12 cellular contexts compared by ENCODE assay signal in genomic region chr10:79556961-79557360, GRCh38. TPM values are rescaled to one million over a fixed set of nuclear protein-coding genes. Genes with fewer than 3 reads are reported as not detected.
"Had no signal": no experiment of that assay in that cellular context is flagged by ENCODE, and none has a peak within 500 bp of the region (broad histone marks: within the 10 kb centered on the region; RNA-seq: fewer than 3 reads in every experiment).

No MANE protein-coding gene starts in this region.

RNA-seq across cellular contexts. Expression of gene SFTPA2, which starts 3.2 kb away (rescaled TPM):
- total RNA-seq: naive thymus-derived CD4-positive, alpha-beta T cell; natural killer cell; osteocyte; pulmonary artery endothelial cell; smooth muscle cell; suprapubic skin had no signal
- polyA plus RNA-seq: naive thymus-derived CD4-positive, alpha-beta T cell had no signal

RNA-seq across cellular contexts. Expression of gene EIF5AL1, which starts 44.6 kb away (rescaled TPM):
- total RNA-seq: osteocyte had no signal

RNA-seq across cellular contexts. Expression of gene SFTPA1, which starts 53.8 kb away (rescaled TPM):
- total RNA-seq: naive thymus-derived CD4-positive, alpha-beta T cell; natural killer cell; omental fat pad; osteocyte; prostate gland; pulmonary artery endothelial cell; right atrium auricular region; smooth muscle cell; suprapubic skin; testis; transverse colon had no signal
- polyA plus RNA-seq: naive thymus-derived CD4-positive, alpha-beta T cell; neural cell; smooth muscle cell had no signal
